ENCODE assay signal across 8 cellular contexts in the genomic region with DNA sequence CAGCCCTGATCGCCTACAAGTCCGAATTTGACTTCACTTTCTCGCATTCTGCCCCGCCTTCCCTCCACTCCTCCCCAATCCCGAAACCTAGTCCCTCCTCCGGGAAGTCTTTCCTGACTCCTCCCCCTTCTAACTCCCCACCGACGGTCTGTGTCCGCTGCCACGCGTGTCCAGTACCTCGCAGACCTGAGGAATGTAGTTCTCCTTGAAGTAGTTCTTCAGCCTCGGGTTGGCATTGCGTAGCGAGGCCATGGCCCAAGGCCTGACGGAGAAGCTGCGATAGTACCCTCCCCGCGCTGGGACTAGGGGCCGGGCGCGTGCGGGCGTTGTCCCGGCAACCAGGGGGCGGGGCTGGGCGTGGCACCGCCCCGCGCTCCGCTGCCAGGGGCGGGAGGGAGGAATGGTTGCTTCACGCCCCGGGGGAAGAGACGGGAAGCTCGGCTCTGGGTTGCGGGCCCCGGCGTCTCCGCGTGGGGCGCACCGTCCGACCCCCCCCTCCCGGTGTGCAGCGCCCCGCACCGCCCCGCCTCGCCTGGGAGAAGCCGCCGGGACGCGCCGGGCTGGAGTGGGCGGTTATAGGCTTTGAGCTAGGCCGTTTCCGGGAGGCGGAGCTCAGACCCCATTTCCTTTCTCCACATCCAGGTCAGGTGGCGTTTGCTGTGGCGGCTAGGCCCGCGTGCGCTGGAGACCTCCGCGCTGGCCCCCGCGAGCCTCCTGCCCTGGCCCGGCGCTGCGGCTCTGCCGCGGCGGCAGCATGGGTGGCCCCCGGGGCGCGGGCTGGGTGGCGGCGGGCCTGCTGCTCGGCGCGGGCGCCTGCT. TPM values are rescaled to one million over a fixed set of nuclear protein-coding genes. Genes with fewer than 3 reads are reported as not detected.
DNase-seq lines count a peak whose midpoint lies in the region; ATAC-seq and TF ChIP-seq lines count a peak whose summit lies in the region.

Gene ARMC10 (plus strand): TSS at position 622 of the 818 bp plus-strand sequence. CDS start 133 bp downstream, at position 755.
Gene FBXL13 (minus strand): TSS at position 278 of the 818 bp plus-strand sequence.

- DNase-seq in NCI-H524 (lab: John Stamatoyannopoulos, UW) (peak; percentile 85 to 90), coronary artery (ENCODE audit: low spot score) (peak; percentile 96), left lung (peak; percentile 90 to 97)
- DNase-seq in activated CD4-positive, alpha-beta T cell treated with anti-CD3 and anti-CD28 coated beads for 48 hours = peak; percentile 93
- peak; percentile 84 for DNase-seq in stimulated activated CD4-positive, alpha-beta T cell treated with anti-CD3 and anti-CD28 coated beads, Interleukin-2, amount 100 ng/mL, for 4 hours (ENCODE audit: low read depth)

- H3K9ac ChIP-seq in BLaER1 treated with 17β-estradiol and CSF1 and Interleukin-3, amounts not matched to agents 10 nM and 100 nM = peak within 1 kb of the TSS; percentile 87 to 92 (median 89)

- peak within 1 kb of the TSS; percentile 74 to 87 (median 81) for H3K4me3 ChIP-seq in BLaER1 treated with 17β-estradiol and CSF1 and Interleukin-3, amounts not matched to agents 10 nM and 100 nM
- H3K4me3 ChIP-seq in coronary artery (peak within 1 kb of the TSS; percentile 97), left lung (peak within 1 kb of the TSS; percentile 70 to 77)

- intact Hi-C loops in left lung (cut with DNase I) = no loop called here

- H4K20me1 ChIP-seq in BLaER1 treated with 17β-estradiol and CSF1 and Interleukin-3, amounts not matched to agents 10 nM and 100 nM = peaks cover 0 to 16% (median 0%) of the 10 kb centered on the region in 11 experiments; a peak in 2 of 22 replicates

- H3K36me3 ChIP-seq in BLaER1 treated with 17β-estradiol and CSF1 and Interleukin-3, amounts not matched to agents 10 nM and 100 nM = peaks cover 0 to 28% (median 17%) of the 10 kb centered on the region in 11 experiments; a peak in 17 of 22 replicates
- no peaks in the 10 kb centered on the region for H3K36me3 ChIP-seq in left lung

- peak; percentile 98 for ATAC-seq in GM19324 (IDR thresholded peaks at IDR 0.05; ENCODE audit: low FRiP score, unreplicated experiment)
- ATAC-seq in HG03460 (IDR thresholded peaks at IDR 0.05; ENCODE audit: unreplicated experiment) = peak; percentile 86
- ATAC-seq in left lung = peak; percentile 97

- H3K9me3 ChIP-seq in BLaER1 treated with 17β-estradiol and CSF1 and Interleukin-3, amounts not matched to agents 10 nM and 100 nM (replicated peaks in 1 of 11) = peaks cover 11 to 19% (median 14%) of the 10 kb centered on the region in 11 experiments; a peak in 20 of 22 replicates
- H3K9me3 ChIP-seq in left lung = no peaks in the 10 kb centered on the region

- H3K4me2 ChIP-seq in BLaER1 treated with 17β-estradiol and CSF1 and Interleukin-3, amounts not matched to agents 10 nM and 100 nM = peak within 1 kb of the TSS; percentile 86 to 98 (median 93)

- H3K4me1 ChIP-seq in BLaER1 treated with 17β-estradiol and CSF1 and Interleukin-3, amounts not matched to agents 10 nM and 100 nM = peaks cover 33 to 44% (median 37%) of the 10 kb centered on the region in 10 experiments
- peaks cover 15 to 45% of the 10 kb centered on the region in 2 donors for H3K4me1 ChIP-seq in left lung

- peak within 1 kb of the TSS; percentile 77 to 92 (median 90) for H3K27ac ChIP-seq in BLaER1 treated with 17β-estradiol and CSF1 and Interleukin-3, amounts not matched to agents 10 nM and 100 nM
- H3K27ac ChIP-seq in coronary artery = peak within 1 kb of the TSS; percentile 84 to 97
- peak within 1 kb of the TSS; percentile 92 to 95 for H3K27ac ChIP-seq in left lung

- no peaks in the 10 kb centered on the region for H3K27me3 ChIP-seq in BLaER1 treated with 17β-estradiol and CSF1 and Interleukin-3, amounts not matched to agents 10 nM and 100 nM
- H3K27me3 ChIP-seq in left lung = no peaks in the 10 kb centered on the region

- no peak for TF ChIP-seq CTCF in coronary artery (IDR thresholded peaks at IDR 0.05)
- TF ChIP-seq CTCF in left lung (IDR thresholded peaks at IDR 0.05) = peak in 1 of 2 donors; percentile 47

RNA-seq across cellular contexts. Expression of gene ARMC10, which starts in this region (rescaled TPM):
- 10 to 100 TPM; 40.2 to 43.9 TPM for total RNA-seq in left lung

RNA-seq across cellular contexts. Expression of gene FBXL13, which starts in this region (rescaled TPM):
- total RNA-seq in left lung = 1 to 10 TPM; 2.2 to 2.8 TPM

Comparison
In these comparisons a context has a peak if more than half of its experiments do, and no peak if none do; other contexts are left out.
1. Peak in every context shown above with its lines: DNase-seq, ATAC-seq, H3K4me3 ChIP-seq and H3K27ac ChIP-seq.